ENCODE assay signal across 16 cellular contexts in the genomic region with DNA sequence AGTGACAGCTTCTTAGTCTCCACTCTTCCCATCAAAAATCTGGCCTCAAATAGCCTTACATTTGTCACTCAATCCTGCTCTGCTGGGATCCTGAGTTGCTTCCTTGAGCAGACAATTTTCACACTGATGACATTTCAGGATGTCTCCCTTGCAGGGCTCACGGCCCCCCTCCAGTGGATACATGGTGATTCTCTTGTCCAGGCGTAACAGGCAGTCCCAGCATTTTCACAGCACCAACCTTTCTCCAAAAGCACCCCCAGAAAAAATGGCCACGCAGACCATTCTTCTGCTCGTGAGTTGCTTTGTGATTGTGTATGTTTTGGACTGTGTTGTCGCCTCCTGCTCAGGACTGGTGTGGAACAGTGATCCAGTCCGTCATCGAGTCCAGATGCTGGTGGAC. TPM values are rescaled to one million over a fixed set of nuclear protein-coding genes. Genes with fewer than 3 reads are reported as not detected.
DNase-seq lines count a peak whose midpoint lies in the region; ATAC-seq and TF ChIP-seq lines count a peak whose summit lies in the region.
"Had no signal": no experiment of that assay in that cellular context is flagged by ENCODE, and none has a peak within 500 bp of the region (broad histone marks: within the 10 kb centered on the region; RNA-seq: fewer than 3 reads in every experiment).

No MANE protein-coding gene starts in this region.

- H3K27me3 ChIP-seq in BE2C: no peaks in the 10 kb centered on the region
- H3K27me3 ChIP-seq in GM23338 (ENCODE audit: insufficient read depth): no peaks in the 10 kb centered on the region
- H3K27me3 ChIP-seq: SJCRH30 had no signal

- H3K4me1 ChIP-seq in BE2C (no peaks in the 10 kb centered on the region), GM23338 (ENCODE audit: insufficient read depth) (no peaks in the 10 kb centered on the region)
- H3K4me1 ChIP-seq: SJCRH30 had no signal

- H2AFZ ChIP-seq in GM23338: no peak overlapping the region

- ATAC-seq in GM23338: no peak
- ATAC-seq in HG03432 (IDR thresholded peaks at IDR 0.05; ENCODE audit: unreplicated experiment): no peak
- ATAC-seq in stimulated activated naive CD8-positive, alpha-beta T cell treated with anti-CD3 and anti-CD28 coated beads, Interleukin-15, Interleukin-2, amounts not matched to agents 100 U/mL and 50 U/mL, for 24 hours: no peak

- H3F3A ChIP-seq in GM23338 (replicated peaks; ENCODE audit: low read depth): no peaks in the 10 kb centered on the region

- no peaks in the 10 kb centered on the region for H3K79me2 ChIP-seq in GM23338 (replicated peaks; ENCODE audit: insufficient read depth)

- H3K4me3 ChIP-seq in BE2C (ENCODE audit: low read depth, low read length): no peak overlapping the region
- H3K4me3 ChIP-seq in GM23338: no peak overlapping the region
- H3K4me3 ChIP-seq: SJCRH30, smooth muscle cell had no signal

- H3K4me1 Mint-ChIP-seq in GM23338: no peaks in the 10 kb centered on the region
- H3K4me1 Mint-ChIP-seq: activated naive CD4-positive, alpha-beta T cell treated with anti-CD3 and anti-CD28 coated beads, Interleukin-2, amount 50 U/mL, for 24 hours; memory B cell had no signal

- intact Hi-C loops in head of caudate nucleus (cut with DNase I): no loop called here

- H3K27ac Mint-ChIP-seq in GM23338: no peak overlapping the region
- H3K27ac Mint-ChIP-seq: activated naive CD4-positive, alpha-beta T cell treated with anti-CD3 and anti-CD28 coated beads, Interleukin-2, amount 50 U/mL, for 24 hours; memory B cell had no signal

- H3K4me2 ChIP-seq in GM23338: no peak overlapping the region
- H3K4me2 ChIP-seq: smooth muscle cell had no signal

- H3K36me3 Mint-ChIP-seq in GM23338 (ENCODE audit: low read depth): peaks cover 12% of the 10 kb centered on the region; the same call in 2 of the 3 replicates

- H3K4me3 Mint-ChIP-seq in GM23338: no peak overlapping the region
- H3K4me3 Mint-ChIP-seq: activated naive CD4-positive, alpha-beta T cell treated with anti-CD3 and anti-CD28 coated beads, Interleukin-2, amount 50 U/mL, for 24 hours; memory B cell had no signal

- H4K20me1 ChIP-seq in GM23338 (replicated peaks; ENCODE audit: insufficient read depth): no peaks in the 10 kb centered on the region

- peaks cover 89% of the 10 kb centered on the region for H3K9me3 Mint-ChIP-seq in GM23338

- no peak for DNase-seq in BE2C
- DNase-seq in GM23338 (ENCODE audit: low spot score): peak; percentile 8
- peak; percentile 8 for DNase-seq in RKO (ENCODE audit: low spot score)
- peak; percentile 3 for DNase-seq in iris pigment epithelial cell (ENCODE audit: low read depth)
- DNase-seq in head of caudate nucleus: no peak
- no peak for DNase-seq in DMS153 treated with DMSO at 0.1 percent for 48 hours (lab: John Stamatoyannopoulos, UW; ENCODE audit: unreplicated experiment)
- no peak for DNase-seq in stimulated activated naive CD8-positive, alpha-beta T cell treated with anti-CD3 and anti-CD28 coated beads, Interleukin-15, Interleukin-2, amounts not matched to agents 100 U/mL and 50 U/mL, for 24 hours
- DNase-seq: cerebellar nuclear complex, COR-L47, NCI-H1436 treated with DMSO at 0.1 percent for 48 hours, NCI-H524, SJCRH30 had no signal

- H3K27ac ChIP-seq in GM23338 (ENCODE audit: low read depth): no peak overlapping the region
- H3K27ac ChIP-seq: SJCRH30 had no signal

- H3K9me3 ChIP-seq in BE2C: no peaks in the 10 kb centered on the region
- H3K9me3 ChIP-seq: SJCRH30 had no signal

- peaks cover 5% of the 10 kb centered on the region for H3K27me3 Mint-ChIP-seq in GM23338 (ENCODE audit: insufficient read depth, low read depth, poor library complexity)

- TF ChIP-seq CTCF in BE2C (IDR thresholded peaks at IDR 0.05; ENCODE audit: low read depth, low read length) (0 out of 2 replicates have a peak, but pooled peaks have one; percentile 21), GM23338 (conservative IDR thresholded peaks at IDR 0.05; ENCODE audit: low read depth in 2 of 2) (peak; percentile 26 to 44; a peak in 3 of 4 replicates)

- H3K9me2 ChIP-seq in GM23338 (ENCODE audit: insufficient read depth): no peaks in the 10 kb centered on the region

- H3K36me3 ChIP-seq in BE2C (no peaks in the 10 kb centered on the region), GM23338 (ENCODE audit: insufficient read depth) (no peaks in the 10 kb centered on the region; the same call in 1 of the 2 replicates)
- H3K36me3 ChIP-seq: SJCRH30 had no signal

TF ChIP-seq in GM23338, 12 proteins besides CTCF, POLR2A, EP300 and RAD21 (continues in another document):
- TF ChIP-seq POLR2AphosphoS5 (IDR thresholded peaks at IDR 0.05; ENCODE audit: low read depth) (no peak), JUNB (IDR thresholded peaks at IDR 0.05; ENCODE audit: unreplicated experiment) (no peak), EZH2 (IDR thresholded peaks at IDR 0.05; ENCODE audit: low read depth, unreplicated experiment) (no peak), EZH2phosphoT487 (IDR thresholded peaks at IDR 0.05; ENCODE audit: unreplicated experiment) (no peak), CREB1 (CRISPR knock-in tag; IDR thresholded peaks at IDR 0.05; ENCODE audit: low read depth) (no peak), ZNF331 (CRISPR knock-in tag; IDR thresholded peaks at IDR 0.05; ENCODE audit: low read depth) (no peak), ZNF462 (CRISPR knock-in tag; IDR thresholded peaks at IDR 0.05) (no peak), ETS1 (IDR thresholded peaks at IDR 0.05) (no peak), NANOG (IDR thresholded peaks at IDR 0.05; ENCODE audit: borderline replicate concordance) (no peak), ZNF114 (CRISPR knock-in tag; IDR thresholded peaks at IDR 0.05) (no peak)

RNA-seq across cellular contexts. Expression of gene WNT7A, which starts 47.4 kb away (rescaled TPM):
- polyA plus RNA-seq in BE2C (2012; ENCODE audit: insufficient read depth, insufficient read length, low read depth): not detected
- total RNA-seq in GM23338 (2014; rRNA removed; shearing (Covaris generic)): 0.04 TPM in 1 of 2 replicates, not detected in the other
- not detected in 2 replicates for polyA plus RNA-seq in GM23338 (2016; fragmentation: Nextera tagmentation; extraction: Ambion mirVana)
- total RNA-seq: SJCRH30 had no signal

Comparison
In these comparisons a context has a peak if more than half of its experiments do, and no peak if none do; other contexts are left out.
1. DNase-seq: peak in GM23338 (single experiment), RKO (single experiment) and iris pigment epithelial cell (single experiment); none in BE2C (single experiment), head of caudate nucleus (0 of 42), DMS153 treated with DMSO at 0.1 percent for 48 hours (single experiment) and stimulated activated naive CD8-positive, alpha-beta T cell treated with anti-CD3 and anti-CD28 coated beads, Interleukin-15, Interleukin-2, amounts not matched to agents 100 U/mL and 50 U/mL, for 24 hours (single experiment).